Comparison of ENCODE assay signal across 1 cellular context in genomic region chr12:106122004-106122403, GRCh38.
TF ChIP-seq lines count a peak whose summit lies in the region.

No MANE protein-coding gene starts in this region.

TF ChIP-seq in A549, 52 proteins besides CTCF, POLR2A, EP300 and RAD21 (continued from another document):
- no peak for TF ChIP-seq REST (IDR thresholded peaks at IDR 0.05)
- no peak for TF ChIP-seq CHD4 (IDR thresholded peaks at IDR 0.05; ENCODE audit: borderline replicate concordance)
- TF ChIP-seq FOSB (CRISPR knock-in tag; IDR thresholded peaks at IDR 0.05), result no peak
- no peak for TF ChIP-seq BHLHE40 (IDR thresholded peaks at IDR 0.05; ENCODE audit: low read depth, low read length)
